ENCODE assay signal across 26 cellular contexts in the genomic region with DNA sequence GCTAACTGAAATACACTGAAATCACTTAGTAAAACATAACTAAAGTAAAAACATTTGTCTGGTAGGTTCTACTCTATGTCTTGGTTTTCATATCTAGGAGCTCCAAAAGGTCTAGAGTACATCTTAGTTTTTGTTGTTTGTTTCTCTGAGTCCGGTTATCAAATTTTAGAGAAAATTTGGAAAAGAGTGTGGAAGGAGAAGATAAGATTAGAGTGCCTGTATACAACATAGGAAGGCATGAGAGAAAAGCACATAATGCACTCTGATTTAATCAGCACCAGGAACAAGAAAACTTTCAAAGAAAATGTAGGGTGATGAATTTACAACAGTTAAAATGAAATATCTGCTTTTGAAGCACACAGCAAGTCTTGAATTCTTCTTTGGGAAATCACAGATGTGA.
DNase-seq lines count a peak whose midpoint lies in the region; ATAC-seq, FAIRE-seq and TF ChIP-seq lines count a peak whose summit lies in the region.
"Had no signal": no experiment of that assay in that cellular context is flagged by ENCODE, and none has a peak within 500 bp of the region (broad histone marks: within the 10 kb centered on the region; RNA-seq: fewer than 3 reads in every experiment).

No MANE protein-coding gene starts in this region.

- in situ Hi-C loops in K562 (cut with MboI) (no loop called here), mammary epithelial cell (cut with MboI; ENCODE audit: low sequenced_read_pairs in 2 of 2) (no loop called here)

- H3K27ac Mint-ChIP-seq in GM23338, result no peak overlapping the region
- H3K27ac Mint-ChIP-seq: B cell; CD4-positive, alpha-beta T cell; CD8-positive, alpha-beta T cell had no signal

- H3K9ac ChIP-seq in K562 (ENCODE audit: insufficient read depth in 1 of 2, low read depth in 2 of 2, low read length in 2 of 2) (no peak overlapping the region), H1 (replicated peaks in 1 of 4; ENCODE audit: extremely low read depth in 1 of 4, low read depth in 3 of 4, low read length in 3 of 4) (no peak overlapping the region), mammary epithelial cell (ENCODE audit: insufficient read depth, low read length) (no peak overlapping the region)
- H3K9ac ChIP-seq: BLaER1 treated with 17β-estradiol and CSF1 and Interleukin-3, amounts not matched to agents 10 nM and 100 nM had no signal

- no peak overlapping the region for H2AK5ac ChIP-seq in H1 (ENCODE audit: low read depth, low read length)

- H3K9me3 ChIP-seq in K562 (replicated peaks; ENCODE audit: control insufficient read depth, insufficient read depth, low read depth, low read length) (no peaks in the 10 kb centered on the region), H1 (ENCODE audit: insufficient read depth in 2 of 2, low read depth in 1 of 2, low read length in 1 of 2) (no peaks in the 10 kb centered on the region), neuron (ENCODE audit: low read length) (no peaks in the 10 kb centered on the region), mammary epithelial cell (replicated peaks; ENCODE audit: insufficient read depth, low read length) (no peaks in the 10 kb centered on the region)
- H3K9me3 ChIP-seq: BLaER1 treated with 17β-estradiol and CSF1 and Interleukin-3, amounts not matched to agents 10 nM and 100 nM had no signal

- no peaks in the 10 kb centered on the region for H3K9me1 ChIP-seq in K562 (ENCODE audit: control insufficient read depth, insufficient read depth, low read length)

- H3K14ac ChIP-seq in H1 (ENCODE audit: insufficient read length), result no peak overlapping the region

- no peak overlapping the region for H3K23ac ChIP-seq in H1 (ENCODE audit: insufficient read length)

- H3K56ac ChIP-seq in H1 (replicated peaks; ENCODE audit: insufficient read length, low read depth, low read length), result no peak overlapping the region

- H3K36me3 Mint-ChIP-seq in GM23338 (ENCODE audit: low read depth), result no peaks in the 10 kb centered on the region
- H3K36me3 Mint-ChIP-seq: CD8-positive, alpha-beta T cell had no signal

- H3K18ac ChIP-seq in H1 (ENCODE audit: extremely low read depth, low read length), result no peak overlapping the region

- no peaks in the 10 kb centered on the region for H3K27me3 Mint-ChIP-seq in GM23338 (ENCODE audit: insufficient read depth, low read depth, poor library complexity)
- H3K27me3 Mint-ChIP-seq: B cell; CD4-positive, alpha-beta T cell had no signal

- no peak overlapping the region for H4K91ac ChIP-seq in H1 (replicated peaks; ENCODE audit: insufficient read length, low read length)

- no peaks in the 10 kb centered on the region for H3K27me3 ChIP-seq in GM23338 (ENCODE audit: insufficient read depth)
- H3K27me3 ChIP-seq in K562 (ENCODE audit: control insufficient read depth in 2 of 2, insufficient read depth in 2 of 2, low read length in 2 of 2), result no peaks in the 10 kb centered on the region
- H3K27me3 ChIP-seq in H1 (replicated peaks in 1 of 4; ENCODE audit: control insufficient read depth in 3 of 4, extremely low read depth in 1 of 4, insufficient read depth in 3 of 4, low read length in 3 of 4), result peaks cover 0 to 1% (median 0%) of the 10 kb centered on the region in 4 experiments; a peak in 1 of 7 replicates
- H3K27me3 ChIP-seq in neuron (ENCODE audit: insufficient read depth, low read length), result no peaks in the 10 kb centered on the region
- no peaks in the 10 kb centered on the region for H3K27me3 ChIP-seq in mammary epithelial cell (ENCODE audit: insufficient read depth, low read length)
- H3K27me3 ChIP-seq: BLaER1 treated with 17β-estradiol and CSF1 and Interleukin-3, amounts not matched to agents 10 nM and 100 nM had no signal

- POLR2A ChIA-PET in K562 (lab: Yijun Ruan, JAX), result no interaction called here
- POLR2A ChIA-PET in H1 (lab: Charles Lee; ENCODE audit: partially characterized antibody), result no interaction called here

- H3K4me3 Mint-ChIP-seq in GM23338, result no peak overlapping the region
- H3K4me3 Mint-ChIP-seq: B cell; CD4-positive, alpha-beta T cell; CD8-positive, alpha-beta T cell had no signal

- DNase-seq in GM23338 (ENCODE audit: low spot score), result no peak
- DNase-seq in K562 (ENCODE audit: extremely low read depth in 1 of 4, low spot score in 3 of 4), result peak in 1 of 4 experiments; percentile 10
- no peak for DNase-seq in H1 (ENCODE audit: low read depth in 1 of 2, low spot score in 2 of 2)
- DNase-seq in mammary epithelial cell, result no peak
- DNase-seq in COR-L47 (lab: John Stamatoyannopoulos, UW), result no peak
- no peak for DNase-seq in stimulated activated CD4-positive, alpha-beta T cell treated with anti-CD3 and anti-CD28 coated beads, Interleukin-4, amount 100 ng/mL, for 24 hours
- no peak for DNase-seq in NCI-H146 (lab: John Stamatoyannopoulos, UW)
- DNase-seq: AML-193; CD4-positive, alpha-beta T cell; CD8-positive, alpha-beta T cell; DMS 273 treated with DMSO at 0.1 percent for 48 hours; DMS153; DMS53; DMS79; DND-41; EL; GDM1 had no signal

- intact Hi-C loops in K562 (cut with micrococcal nuclease) (no loop called here), mammary epithelial cell (cut with micrococcal nuclease) (no loop called here)

- no peak overlapping the region for H2BK12ac ChIP-seq in H1 (ENCODE audit: low read depth, low read length)

- no peaks in the 10 kb centered on the region for H3K9me3 Mint-ChIP-seq in GM23338

- no peak for TF ChIP-seq POLR2A in K562 (conservative IDR thresholded peaks at IDR 0.05)
- no peak for TF ChIP-seq POLR2A in H1 (IDR thresholded peaks at IDR 0.05; ENCODE audit: control extremely low read depth in 1 of 2, low read depth in 2 of 2, low read length in 2 of 2)

- no peak overlapping the region for H2BK5ac ChIP-seq in H1 (ENCODE audit: low read depth, low read length)

- no peaks in the 10 kb centered on the region for H3K79me1 ChIP-seq in H1 (ENCODE audit: low read depth, low read length)

- H2BK120ac ChIP-seq in H1 (replicated peaks; ENCODE audit: low read depth, low read length), result no peak overlapping the region

- no peaks in the 10 kb centered on the region for H3K79me2 ChIP-seq in GM23338 (replicated peaks; ENCODE audit: insufficient read depth)
- no peaks in the 10 kb centered on the region for H3K79me2 ChIP-seq in K562 (ENCODE audit: control insufficient read depth, insufficient read depth, low read length)
- H3K79me2 ChIP-seq in H1 (ENCODE audit: control insufficient read depth in 1 of 2, insufficient read depth in 2 of 2, low read length in 2 of 2), result no peaks in the 10 kb centered on the region
- no peaks in the 10 kb centered on the region for H3K79me2 ChIP-seq in mammary epithelial cell (ENCODE audit: insufficient read depth, low read length)

- dilution Hi-C loops in mammary epithelial cell (cut with HindIII; ENCODE audit: low sequenced_read_pairs), result no loop called here

- H3K27ac ChIP-seq in GM23338 (ENCODE audit: low read depth) (no peak overlapping the region), K562 (ENCODE audit: extremely low read depth, low read depth, low read length) (no peak overlapping the region), H1 (ENCODE audit: low read depth, low read length) (no peak overlapping the region), mammary epithelial cell (ENCODE audit: insufficient read depth, low read depth, low read length) (no peak overlapping the region)
- H3K27ac ChIP-seq: 22Rv1; A549; BLaER1 treated with 17β-estradiol and CSF1 and Interleukin-3, amounts not matched to agents 10 nM and 100 nM; C4-2B had no signal

- no peak overlapping the region for H2BK15ac ChIP-seq in H1 (ENCODE audit: low read length)

- H4K5ac ChIP-seq in H1 (ENCODE audit: insufficient read length, low read depth, low read length), result no peak overlapping the region

- H3K4ac ChIP-seq in H1 (replicated peaks; ENCODE audit: insufficient read length, low read depth, low read length), result no peak overlapping the region

- FAIRE-seq in K562 (lab: Jason Lieb, UNC) (peak; percentile 44), H1 (lab: Jason Lieb, UNC) (no peak)
- FAIRE-seq: A549, GM12878, GM12892, GM18507 had no signal

- H3K4me3 ChIP-seq in GM23338 (no peak overlapping the region), K562 (no peak overlapping the region), H1 (ENCODE audit: extremely low read depth in 1 of 4, insufficient read depth in 2 of 4, low read depth in 3 of 4, low read length in 4 of 4) (no peak overlapping the region), neuron (ENCODE audit: low read length) (no peak overlapping the region), mammary epithelial cell (replicated peaks in 1 of 3; ENCODE audit: insufficient read depth in 1 of 3, low read depth in 2 of 3, low read length in 3 of 3) (no peak overlapping the region)
- H3K4me3 ChIP-seq: A549; BLaER1 treated with 17β-estradiol and CSF1 and Interleukin-3, amounts not matched to agents 10 nM and 100 nM; GM12878 had no signal

- CTCF ChIA-PET in K562 (lab: Yijun Ruan, JAX; ENCODE audit: low intra/inter-chr PET ratio) (no interaction called here), H1 (lab: Charles Lee; ENCODE audit: partially characterized antibody) (interaction anchor here (0.7 to 1.2 kb wide), 2 partner anchors 9 to 405 kb away, joined by 4 to 5 read pairs; no protein-coding TSS in a partner anchor), mammary epithelial cell (lab: Charles Lee; ENCODE audit: low non-redundant PET) (no interaction called here)

- peaks cover 3% of the 10 kb centered on the region; the same call in 1 of the 3 replicates for H3K4me1 Mint-ChIP-seq in GM23338
- H3K4me1 Mint-ChIP-seq: B cell had no signal

- 0% methylated on average over 1 of the region's 1 CpG for WGBS in K562 (ENCODE audit: insufficient coverage, low coverage, missing lambda C conversion rate)
- 93% methylated on average over 1 of the region's 1 CpG; no CpG with 5 or more reads in 1 of the 2 experiments for WGBS in H1 (ENCODE audit: extremely low coverage in 1 of 2, insufficient coverage in 1 of 2, insufficient read length in 1 of 2, insufficient replicate concordance in 2 of 2, low coverage in 1 of 2, low lambda C conversion rate in 2 of 2, missing lambda C conversion rate in 1 of 2), 2 experiments
- WGBS in mammary epithelial cell (ENCODE audit: low coverage, missing lambda C conversion rate), result 29% methylated on average over 1 of the region's 1 CpG

- no peak overlapping the region for H3K4me2 ChIP-seq in GM23338
- H3K4me2 ChIP-seq in K562 (ENCODE audit: insufficient read depth, low read length), result peak overlapping the region; percentile 1; the same call in 1 of the 2 replicates
- no peak overlapping the region for H3K4me2 ChIP-seq in H1 (ENCODE audit: insufficient read depth in 1 of 2, low read depth in 2 of 2, low read length in 2 of 2)
- H3K4me2 ChIP-seq in mammary epithelial cell (ENCODE audit: insufficient read depth, low read depth, low read length), result no peak overlapping the region
- H3K4me2 ChIP-seq: A549; BLaER1 treated with 17β-estradiol and CSF1 and Interleukin-3, amounts not matched to agents 10 nM and 100 nM had no signal

- H3K36me3 ChIP-seq in GM23338 (ENCODE audit: insufficient read depth), result no peaks in the 10 kb centered on the region
- H3K36me3 ChIP-seq in K562 (ENCODE audit: control insufficient read depth, insufficient read depth, low read length), result no peaks in the 10 kb centered on the region
- H3K36me3 ChIP-seq in H1 (ENCODE audit: control insufficient read depth in 2 of 4, insufficient read depth in 4 of 4, low read length in 3 of 4), result no peaks in the 10 kb centered on the region
- H3K36me3 ChIP-seq in neuron (ENCODE audit: insufficient read depth, low read length), result no peaks in the 10 kb centered on the region
- H3K36me3 ChIP-seq in mammary epithelial cell (ENCODE audit: insufficient read depth, low read length), result no peaks in the 10 kb centered on the region
- H3K36me3 ChIP-seq: BLaER1 treated with 17β-estradiol and CSF1 and Interleukin-3, amounts not matched to agents 10 nM and 100 nM had no signal

- H4K8ac ChIP-seq in H1 (ENCODE audit: extremely low read depth, insufficient read depth, low read length), result no peak overlapping the region

- no peaks in the 10 kb centered on the region for H3F3A ChIP-seq in GM23338 (replicated peaks; ENCODE audit: low read depth)

- no peaks in the 10 kb centered on the region for H4K20me1 ChIP-seq in GM23338 (replicated peaks; ENCODE audit: insufficient read depth)
- no peaks in the 10 kb centered on the region for H4K20me1 ChIP-seq in K562 (replicated peaks; ENCODE audit: control insufficient read depth, insufficient read depth, low read length)
- no peaks in the 10 kb centered on the region for H4K20me1 ChIP-seq in H1 (replicated peaks in 1 of 2; ENCODE audit: control insufficient read depth in 1 of 2, insufficient read depth in 2 of 2, low read length in 2 of 2)
- H4K20me1 ChIP-seq in mammary epithelial cell (ENCODE audit: insufficient read depth, low read length), result no peaks in the 10 kb centered on the region
- H4K20me1 ChIP-seq: BLaER1 treated with 17β-estradiol and CSF1 and Interleukin-3, amounts not matched to agents 10 nM and 100 nM had no signal

- ATAC-seq in GM23338 (no peak), K562 (peak; percentile 57)
- ATAC-seq: A549; CD8-positive, alpha-beta T cell; GM12878 had no signal

- TF ChIP-seq CTCF in GM23338 (conservative IDR thresholded peaks at IDR 0.05; ENCODE audit: low read depth in 2 of 2), result no peak
- TF ChIP-seq CTCF in K562 (IDR thresholded peaks at IDR 0.05 in 2 of 3, conservative IDR thresholded peaks at IDR 0.05 in 1 of 3; ENCODE audit: insufficient read depth in 2 of 3, low read depth in 1 of 3, low read length in 3 of 3), result no peak
- no peak for TF ChIP-seq CTCF in H1 (IDR thresholded peaks at IDR 0.05; ENCODE audit: control extremely low read depth in 1 of 3, insufficient read depth in 1 of 3, low read depth in 1 of 3, low read length in 3 of 3)
- TF ChIP-seq CTCF in mammary epithelial cell (conservative IDR thresholded peaks at IDR 0.05 in 1 of 2, IDR thresholded peaks at IDR 0.05 in 1 of 2; ENCODE audit: extremely low read depth in 1 of 2, insufficient read depth in 1 of 2, low read depth in 1 of 2, low read length in 2 of 2), result no peak

- TF ChIP-seq EP300 in K562 (IDR thresholded peaks at IDR 0.05; ENCODE audit: low read length) (peak; percentile 31; the same call in 1 of the 2 replicates), H1 (IDR thresholded peaks at IDR 0.05; ENCODE audit: borderline replicate concordance in 1 of 2, low read depth in 2 of 2, low read length in 2 of 2) (no peak)

- BruUV-seq in K562 (replicated peaks; lab: Mats Ljungman, UMichigan), result no TSS peak
- BruUV-seq in mammary epithelial cell (replicated peaks; lab: Mats Ljungman, UMichigan), result no TSS peak

- no peaks in the 10 kb centered on the region for H3K9me2 ChIP-seq in GM23338 (ENCODE audit: insufficient read depth)

- no peak overlapping the region for H2BK20ac ChIP-seq in H1 (ENCODE audit: low read length)

- H2AFZ ChIP-seq in GM23338, result peak overlapping the region; percentile 0; the same call in 1 of the 2 replicates
- no peak overlapping the region for H2AFZ ChIP-seq in K562 (ENCODE audit: low read depth, low read length)
- 0 out of 2 replicates have a peak overlapping the region, but pooled peaks have one; percentile 8 for H2AFZ ChIP-seq in H1 (ENCODE audit: low read length)
- peak overlapping the region; percentile 14 for H2AFZ ChIP-seq in neuron (ENCODE audit: low read depth, low read length)
- no peak overlapping the region for H2AFZ ChIP-seq in mammary epithelial cell (ENCODE audit: low read depth, low read length)

- no peaks in the 10 kb centered on the region for H3K23me2 ChIP-seq in H1 (ENCODE audit: low read depth, low read length)

- TF ChIP-seq RAD21 in K562 (CRISPR knock-in tag; conservative IDR thresholded peaks at IDR 0.05 in 1 of 2, IDR thresholded peaks at IDR 0.05 in 1 of 2), result no peak
- no peak for TF ChIP-seq RAD21 in H1 (IDR thresholded peaks at IDR 0.05 in 1 of 2, conservative IDR thresholded peaks at IDR 0.05 in 1 of 2; ENCODE audit: low read depth in 2 of 2, low read length in 2 of 2)

- H3K4me1 ChIP-seq in GM23338 (ENCODE audit: insufficient read depth), result no peaks in the 10 kb centered on the region
- H3K4me1 ChIP-seq in K562 (replicated peaks in 1 of 2; ENCODE audit: control insufficient read depth in 2 of 2, insufficient read depth in 2 of 2, low read length in 2 of 2), result peaks cover 0 to 5% of the 10 kb centered on the region in 2 experiments; a peak in 2 of 5 replicates
- no peaks in the 10 kb centered on the region for H3K4me1 ChIP-seq in H1 (replicated peaks in 1 of 4; ENCODE audit: control insufficient read depth in 3 of 4, insufficient read depth in 4 of 4, low read length in 3 of 4)
- H3K4me1 ChIP-seq in neuron (ENCODE audit: insufficient read depth, low read length), result no peaks in the 10 kb centered on the region
- H3K4me1 ChIP-seq in mammary epithelial cell (ENCODE audit: insufficient read depth, low read length), result no peaks in the 10 kb centered on the region
- H3K4me1 ChIP-seq: A549; BLaER1 treated with 17β-estradiol and CSF1 and Interleukin-3, amounts not matched to agents 10 nM and 100 nM had no signal

Comparison
In these comparisons a context has a peak if more than half of its experiments do, and no peak if none do; other contexts are left out.
1. H2AFZ ChIP-seq: peak in GM23338 (single experiment), H1 (single experiment) and neuron (single experiment); none in K562 (single experiment) and mammary epithelial cell (single experiment).